14 cellular contexts compared by ENCODE assay signal in genomic region chr15:84934942-84935729, GRCh38. TPM values are rescaled to one million over a fixed set of nuclear protein-coding genes. Genes with fewer than 3 reads are reported as not detected.
DNase-seq lines count a peak whose midpoint lies in the region; ATAC-seq, FAIRE-seq and TF ChIP-seq lines count a peak whose summit lies in the region.
"Had no signal": no experiment of that assay in that cellular context is flagged by ENCODE, and none has a peak within 500 bp of the region (broad histone marks: within the 10 kb centered on the region; RNA-seq: fewer than 3 reads in every experiment).

No MANE protein-coding gene starts in this region.

- TF ChIP-seq CTCF in BE2C (IDR thresholded peaks at IDR 0.05; ENCODE audit: low read depth, low read length): peak; percentile 47
- TF ChIP-seq CTCF in WERI-Rb-1 (IDR thresholded peaks at IDR 0.05; ENCODE audit: low read depth, low read length): peak; percentile 68

- H3K4me3 ChIP-seq in BE2C (ENCODE audit: low read depth, low read length) (no peak overlapping the region), WERI-Rb-1 (ENCODE audit: low read depth, low read length) (no peak overlapping the region), iPS DF 6.9 (ENCODE audit: low read length) (no peak overlapping the region)
- H3K4me3 ChIP-seq: uterus had no signal

- no CpG with 5 or more reads among the region's 21 CpGs for WGBS in iPS DF 6.9 (ENCODE audit: insufficient coverage, insufficient read length)

- H3K27ac ChIP-seq in WERI-Rb-1 (no peak overlapping the region), iPS DF 6.9 (ENCODE audit: low read length) (no peak overlapping the region)
- H3K27ac ChIP-seq: uterus had no signal

- no peaks in the 10 kb centered on the region for H3K27me3 ChIP-seq in BE2C
- no peaks in the 10 kb centered on the region for H3K27me3 ChIP-seq in WERI-Rb-1 (ENCODE audit: insufficient read depth, low read depth, severe bottlenecking)
- no peaks in the 10 kb centered on the region; the same call in 1 of the 2 replicates for H3K27me3 ChIP-seq in iPS DF 6.9 (ENCODE audit: control insufficient read depth, insufficient read depth, low read length)
- H3K27me3 ChIP-seq: uterus had no signal

- H3K4me1 ChIP-seq in BE2C (no peaks in the 10 kb centered on the region), iPS DF 6.9 (ENCODE audit: control insufficient read depth, insufficient read depth, low read length) (no peaks in the 10 kb centered on the region)
- H3K4me1 ChIP-seq: uterus had no signal

- H3K36me3 ChIP-seq in BE2C (no peaks in the 10 kb centered on the region), WERI-Rb-1 (no peaks in the 10 kb centered on the region), iPS DF 6.9 (ENCODE audit: control insufficient read depth, insufficient read depth, low read length) (no peaks in the 10 kb centered on the region)
- H3K36me3 ChIP-seq: uterus had no signal

- ATAC-seq in GM19463 (IDR thresholded peaks at IDR 0.05; ENCODE audit: unreplicated experiment) (no peak), HG02981 (IDR thresholded peaks at IDR 0.05; ENCODE audit: unreplicated experiment) (no peak)

- DNase-seq in BE2C: peak; percentile 54
- DNase-seq in HuH-7.5 (ENCODE audit: low spot score): peak; percentile 47
- DNase-seq in WERI-Rb-1: peak; percentile 33
- DNase-seq in iPS DF 6.9 (ENCODE audit: low read depth, low spot score): peak; percentile 25
- no peak for DNase-seq in COR-L47 (lab: John Stamatoyannopoulos, UW)
- DNase-seq in urothelium cell line (ENCODE audit: low spot score): no peak
- DNase-seq: activated CD4-positive, alpha-beta T cell treated with anti-CD3 and anti-CD28 coated beads, Interleukin-2, amount 50 U/mL, for 48 hours; aorta; foreskin melanocyte; islet precursor cell; NCI-H446; uterus had no signal

- no peak for FAIRE-seq in urothelium cell line (lab: Jason Lieb, UNC)

- no peaks in the 10 kb centered on the region for H3K9me3 ChIP-seq in BE2C
- no peaks in the 10 kb centered on the region for H3K9me3 ChIP-seq in WERI-Rb-1 (ENCODE audit: severe bottlenecking)
- no peaks in the 10 kb centered on the region for H3K9me3 ChIP-seq in iPS DF 6.9 (ENCODE audit: control insufficient read depth, insufficient read depth, low read length)
- H3K9me3 ChIP-seq: uterus had no signal

RNA-seq across cellular contexts. Expression of gene PDE8A, which starts 46.5 kb away (rescaled TPM):
- 4.1 TPM for polyA plus RNA-seq in BE2C (2012; ENCODE audit: insufficient read depth, insufficient read length, low read depth)

RNA-seq across cellular contexts. Expression of gene SLC28A1, which starts 50.7 kb away (rescaled TPM):
- polyA plus RNA-seq in BE2C (2012; ENCODE audit: insufficient read depth, insufficient read length, low read depth): not detected

Comparison
In these comparisons a context has a peak if more than half of its experiments do, and no peak if none do; other contexts are left out.
1. DNase-seq: peak in BE2C (single experiment), HuH-7.5 (single experiment), WERI-Rb-1 (single experiment) and iPS DF 6.9 (single experiment); none in COR-L47 (single experiment) and urothelium cell line (single experiment).